In the genomic region with DNA sequence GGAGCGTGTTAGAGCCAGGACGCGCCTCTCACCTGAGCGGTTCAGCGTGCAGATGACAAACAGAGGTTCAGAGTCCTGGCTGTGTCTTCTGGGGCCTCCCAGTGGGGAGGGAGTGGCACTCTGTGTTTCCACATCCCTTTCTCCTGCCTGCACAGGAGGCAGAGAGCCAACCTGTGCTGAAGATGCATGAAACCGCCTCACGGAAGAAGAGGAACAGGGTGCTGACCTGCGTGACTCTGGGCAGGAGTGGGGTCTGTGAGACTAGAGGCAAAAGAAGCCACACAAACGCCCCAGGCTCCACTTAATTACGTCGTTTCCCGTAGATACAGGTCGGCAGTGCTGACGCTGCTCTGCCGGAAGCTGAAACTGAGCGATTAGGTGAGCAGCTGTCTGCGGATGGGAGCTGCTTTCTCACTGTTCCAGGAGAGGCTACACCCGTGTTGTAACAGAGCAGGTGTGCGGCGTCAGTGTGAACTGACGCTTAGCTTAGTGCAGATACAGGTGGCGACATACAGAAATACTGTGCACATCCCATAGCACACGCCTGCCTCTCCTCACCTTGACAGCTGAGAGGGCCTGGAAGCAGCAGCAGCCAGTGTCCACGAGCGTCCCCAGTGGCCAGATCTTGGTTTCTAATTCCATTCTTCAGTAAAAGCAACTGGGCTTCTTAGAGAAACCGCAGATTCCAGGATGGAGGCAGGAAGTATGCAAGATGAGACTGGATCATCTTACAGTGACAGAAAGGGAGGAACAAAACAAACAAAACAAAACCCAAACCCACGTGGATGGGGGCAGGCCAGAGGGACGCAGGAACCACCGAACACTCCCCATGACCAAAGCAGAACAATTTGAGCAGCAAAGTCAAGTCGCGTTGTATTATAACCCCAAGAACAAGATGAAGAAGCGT, we compare ENCODE assay signal across 8 cellular contexts. TPM values are rescaled to one million over a fixed set of nuclear protein-coding genes. Genes with fewer than 3 reads are reported as not detected.
A peak's percentile ranks its signal among the peaks of the same experiment; 100 is the strongest.
DNase-seq lines count a peak whose midpoint lies in the region; ATAC-seq and TF ChIP-seq lines count a peak whose summit lies in the region.

No MANE protein-coding gene starts in this region.

- peak in 3 of 4 donors; percentile 7 to 29 (median 15) for ATAC-seq in right lobe of liver

- H3K4me1 Mint-ChIP-seq in immature natural killer cell = peaks cover 3 to 12% of the 10 kb centered on the region in 2 donors

- H3K4me1 ChIP-seq in HEK293 (ENCODE audit: control insufficient read depth, insufficient read depth, low read length) (peaks cover 7% of the 10 kb centered on the region), right lobe of liver (peaks cover 0 to 31% (median 15%) of the 10 kb centered on the region in 4 donors)

- H3K27ac Mint-ChIP-seq in immature natural killer cell = no peak overlapping the region

- CTCF ChIA-PET in HEK293 (lab: Yijun Ruan, JAX) = interaction anchor here (0.5 to 2.2 kb wide), 18 partner anchors 9 to 1152 kb away, joined by 3 to 8 read pairs (median 4); no protein-coding TSS in a partner anchor

- TF ChIP-seq CTCF in AG09309 (IDR thresholded peaks at IDR 0.05; ENCODE audit: control insufficient read depth, insufficient read depth, low read depth, low read length, missing control alignments) = peak; percentile 74
- no peak for TF ChIP-seq CTCF in HEK293 (tag by site-specific recombination; IDR thresholded peaks at IDR 0.05)
- peak in 3 of 4 donors; percentile 35 to 43 (median 39) for TF ChIP-seq CTCF in right lobe of liver (IDR thresholded peaks at IDR 0.05)

- H3K4me3 ChIP-seq in AG09309 (ENCODE audit: control insufficient read depth, low read depth, low read length) (no peak overlapping the region), HEK293 (ENCODE audit: low read depth, low read length) (peak overlapping the region; percentile 28), right lobe of liver (no peak overlapping the region)

- H3K27me3 ChIP-seq in right lobe of liver = no peaks in the 10 kb centered on the region

- 62% methylated on average over 14 of the region's 32 CpGs for WGBS in right lobe of liver (ENCODE audit: insufficient coverage, low coverage, low lambda C conversion rate, missing lambda C conversion rate)

- TF ChIP-seq POLR2A in right lobe of liver (IDR thresholded peaks at IDR 0.05) = no peak

- H3K27ac ChIP-seq in HEK293 (ENCODE audit: extremely low read depth, low read depth, low read length) = no peak overlapping the region
- peak overlapping the region in 1 of 3 donors; percentile 43 for H3K27ac ChIP-seq in right lobe of liver

- POLR2A ChIA-PET in HEK293 (lab: Yijun Ruan, JAX) = no interaction called here

- no peaks in the 10 kb centered on the region for H3K9me3 Mint-ChIP-seq in immature natural killer cell

- no peaks in the 10 kb centered on the region for H3K9me3 ChIP-seq in HEK293 (ENCODE audit: control insufficient read depth, insufficient read depth, low read depth, low read length)
- H3K9me3 ChIP-seq in right lobe of liver = no peaks in the 10 kb centered on the region

- H3K27me3 Mint-ChIP-seq in immature natural killer cell (ENCODE audit: low read depth in 3 of 3) = peaks cover 5 to 19% (median 10%) of the 10 kb centered on the region in 3 donors

- peak; percentile 7 for DNase-seq in AG09309 (ENCODE audit: low read depth)
- peak; percentile 89 for DNase-seq in NCI-H510A (lab: John Stamatoyannopoulos, UW)
- DNase-seq in cerebellum (ENCODE audit: low spot score) = peak; percentile 79
- no peak for DNase-seq in right lobe of liver
- no peak for DNase-seq in stimulated activated CD4-positive, alpha-beta T cell treated with anti-CD3 and anti-CD28 coated beads, Interleukin-12 subunit alpha, Interleukin-12 subunit beta, amount 100 ng/mL, for 4 hours
- DNase-seq in immature natural killer cell = no peak
- DNase-seq in HK-2 (ENCODE audit: unreplicated experiment) = no peak

- H3K4me3 Mint-ChIP-seq in immature natural killer cell = no peak overlapping the region

- peaks cover 0 to 3% (median 0%) of the 10 kb centered on the region in 3 donors for H3K36me3 Mint-ChIP-seq in immature natural killer cell

- H3K36me3 ChIP-seq in HEK293 (ENCODE audit: control insufficient read depth in 2 of 2, insufficient read depth in 1 of 2, low read length in 2 of 2) (no peaks in the 10 kb centered on the region), right lobe of liver (no peaks in the 10 kb centered on the region)

- intact Hi-C loops in right lobe of liver (cut with DNase I) = no loop called here

TF ChIP-seq in HEK293, 187 proteins besides CTCF, POLR2A, EP300 and RAD21 (continues in another document):
- TF ChIP-seq ZBTB17 (tag by site-specific recombination; IDR thresholded peaks at IDR 0.05) (peak; percentile 88), ZEB2 (tag by site-specific recombination; IDR thresholded peaks at IDR 0.05) (0 out of 2 replicates have a peak, but pooled peaks have one; percentile 38), ZBTB21 (tag by site-specific recombination; IDR thresholded peaks at IDR 0.05) (0 out of 2 replicates have a peak, but pooled peaks have one; percentile 24), ZNF302 (tag by site-specific recombination; IDR thresholded peaks at IDR 0.05; ENCODE audit: low read depth) (no peak), PRDM1 (tag by site-specific recombination; IDR thresholded peaks at IDR 0.05) (peak; percentile 62; the same call in 1 of the 2 replicates), PATZ1 (tag by site-specific recombination; IDR thresholded peaks at IDR 0.05) (0 out of 2 replicates have a peak, but pooled peaks have one; percentile 11), ZNF600 (tag by site-specific recombination; IDR thresholded peaks at IDR 0.05) (peak; percentile 72), HOXD13 (CRISPR knock-in tag; IDR thresholded peaks at IDR 0.05; ENCODE audit: borderline replicate concordance) (no peak), ZNF2 (tag by site-specific recombination; IDR thresholded peaks at IDR 0.05) (peak; percentile 48; the same call in 1 of the 2 replicates), ZFP41 (tag by site-specific recombination; IDR thresholded peaks at IDR 0.05; ENCODE audit: borderline replicate concordance) (no peak), ZNF660 (tag by site-specific recombination; IDR thresholded peaks at IDR 0.05) (0 out of 2 replicates have a peak, but pooled peaks have one; percentile 21), SCRT2 (tag by site-specific recombination; IDR thresholded peaks at IDR 0.05) (peak; percentile 69), GFI1B (tag by site-specific recombination; IDR thresholded peaks at IDR 0.05) (no peak), FEZF1 (tag by site-specific recombination; IDR thresholded peaks at IDR 0.05) (peak; percentile 29; the same call in 1 of the 2 replicates), TRIM28 (IDR thresholded peaks at IDR 0.05; ENCODE audit: borderline replicate concordance, low read length) (peak; percentile 23; the same call in 1 of the 2 replicates), ZFP3 (tag by site-specific recombination; IDR thresholded peaks at IDR 0.05; ENCODE audit: low read depth) (no peak), ZNF561 (tag by site-specific recombination; IDR thresholded peaks at IDR 0.05; ENCODE audit: borderline replicate concordance) (0 out of 2 replicates have a peak, but pooled peaks have one; percentile 34), ZFP37 (tag by site-specific recombination; IDR thresholded peaks at IDR 0.05) (no peak), SP7 (tag by site-specific recombination; IDR thresholded peaks at IDR 0.05) (peak; percentile 70), ZNF747 (tag by site-specific recombination; IDR thresholded peaks at IDR 0.05) (no peak), KLF17 (tag by site-specific recombination; IDR thresholded peaks at IDR 0.05) (0 out of 2 replicates have a peak, but pooled peaks have one; percentile 62), ZNF18 (tag by site-specific recombination; IDR thresholded peaks at IDR 0.05) (peak; percentile 75; the same call in 1 of the 2 replicates), KLF10 (tag by site-specific recombination; IDR thresholded peaks at IDR 0.05) (no peak)

RNA-seq across cellular contexts. Expression of gene MCF2L, which starts 37.7 kb away (rescaled TPM):
- 109 TPM for total RNA-seq in cerebellum
- 10 to 100 TPM in 5 of 6 experiments, 1 to 10 TPM in 1; 9.6 to 18.4 (median 11.7) TPM for total RNA-seq in right lobe of liver
- under 1 TPM in 1 of 3 donors, not detected in 2; 0.82 TPM for polyA plus RNA-seq in immature natural killer cell

Comparison
In these comparisons a context has a peak if more than half of its experiments do, and no peak if none do; other contexts are left out.
1. DNase-seq: peak in AG09309 (single experiment), NCI-H510A (single experiment) and cerebellum (single experiment); none in right lobe of liver (0 of 3), stimulated activated CD4-positive, alpha-beta T cell treated with anti-CD3 and anti-CD28 coated beads, Interleukin-12 subunit alpha, Interleukin-12 subunit beta, amount 100 ng/mL, for 4 hours (single experiment), immature natural killer cell (0 of 3) and HK-2 (single experiment).